In genomic region chr15:87816811-87817210, GRCh38 we compare ENCODE assay signal across 13 cellular contexts.
DNase-seq lines count a peak whose midpoint lies in the region; ATAC-seq, FAIRE-seq and TF ChIP-seq lines count a peak whose summit lies in the region.
"Had no signal": no experiment of that assay in that cellular context is flagged by ENCODE, and none has a peak within 500 bp of the region (broad histone marks: within the 10 kb centered on the region; RNA-seq: fewer than 3 reads in every experiment).

No MANE protein-coding gene starts in this region.

- no peaks in the 10 kb centered on the region for H3K36me3 ChIP-seq in ACC112 (ENCODE audit: insufficient read depth, low read length)
- H3K36me3 ChIP-seq in astrocyte (ENCODE audit: insufficient read depth, low read length): no peaks in the 10 kb centered on the region
- H3K36me3 ChIP-seq: transverse colon had no signal

- H3K4me3 ChIP-seq in ACC112 (ENCODE audit: low read depth, low read length) (peak overlapping the region; percentile 57), astrocyte (ENCODE audit: insufficient read depth, low read depth, low read length) (peak overlapping the region; percentile 4)
- H3K4me3 ChIP-seq: transverse colon had no signal

- TF ChIP-seq CTCF in astrocyte (IDR thresholded peaks at IDR 0.05; ENCODE audit: insufficient read depth, low read depth, low read length) (no peak), GM10248 (IDR thresholded peaks at IDR 0.05; ENCODE audit: control extremely low read depth, extremely low read depth, low read depth, missing control alignments) (no peak)

- peak overlapping the region; percentile 65 for H3K4me2 ChIP-seq in astrocyte (ENCODE audit: low read length)

- DNase-seq in HPDE6-E6E7 (ENCODE audit: extremely low spot score) (peak; percentile 54), astrocyte (ENCODE audit: low read depth) (peak; percentile 99), iris pigment epithelial cell (ENCODE audit: low read depth) (peak; percentile 88), GM10248 (ENCODE audit: extremely low spot score) (no peak), HT-29 (ENCODE audit: low spot score) (no peak)
- no peak for DNase-seq in central memory CD4-positive, alpha-beta T cell
- DNase-seq: activated CD4-positive, CD25-positive, alpha-beta regulatory T cell; NCI-H524; small intestine; transverse colon had no signal

- peaks cover 15% of the 10 kb centered on the region for H3K4me1 Mint-ChIP-seq in astrocyte (ENCODE audit: low read depth, unreplicated experiment)
- H3K4me1 Mint-ChIP-seq: brain had no signal

- H3K27ac Mint-ChIP-seq in astrocyte (ENCODE audit: unreplicated experiment): peak overlapping the region; percentile 34
- H3K27ac Mint-ChIP-seq: brain had no signal

- H3K9ac ChIP-seq in astrocyte (ENCODE audit: low read length): peak overlapping the region; percentile 30

- H2AFZ ChIP-seq in ACC112 (ENCODE audit: low read length, unreplicated experiment) (peak overlapping the region; percentile 71), astrocyte (ENCODE audit: low read depth, low read length) (no peak overlapping the region)

- ATAC-seq in HG02970 (IDR thresholded peaks at IDR 0.05; ENCODE audit: low FRiP score, unreplicated experiment): no peak

- no peaks in the 10 kb centered on the region for H3K9me3 ChIP-seq in astrocyte (ENCODE audit: insufficient read depth, low read depth, low read length)
- H3K9me3 ChIP-seq: transverse colon had no signal

- H3K79me2 ChIP-seq in ACC112 (ENCODE audit: control insufficient read depth, insufficient read depth, low read length, unreplicated experiment) (no peaks in the 10 kb centered on the region), astrocyte (ENCODE audit: insufficient read depth, low read length) (no peaks in the 10 kb centered on the region)

- no peaks in the 10 kb centered on the region for H3K36me3 Mint-ChIP-seq in astrocyte (ENCODE audit: low read depth, unreplicated experiment)
- H3K36me3 Mint-ChIP-seq: brain had no signal

- peak overlapping the region; percentile 87 for H3K27ac ChIP-seq in ACC112 (ENCODE audit: low read depth, low read length)
- H3K27ac ChIP-seq in astrocyte (ENCODE audit: low read depth, low read length): peak overlapping the region; percentile 79
- H3K27ac ChIP-seq: transverse colon had no signal

- POLR2A ChIA-PET in GM10248 (lab: Yijun Ruan, JAX): no interaction called here

- peaks cover 2% of the 10 kb centered on the region for H3K9me3 Mint-ChIP-seq in astrocyte (ENCODE audit: unreplicated experiment)
- H3K9me3 Mint-ChIP-seq: brain had no signal

- CTCF ChIA-PET in GM10248 (lab: Yijun Ruan, JAX): no interaction called here

- H4K20me1 ChIP-seq in astrocyte (ENCODE audit: insufficient read depth, low read length): no peaks in the 10 kb centered on the region

- peaks cover 6% of the 10 kb centered on the region for H3K27me3 Mint-ChIP-seq in astrocyte (ENCODE audit: low read depth, unreplicated experiment)
- H3K27me3 Mint-ChIP-seq: brain had no signal

- peak; percentile 99 for FAIRE-seq in astrocyte (lab: Jason Lieb, UNC)
- FAIRE-seq: small intestine had no signal

- no peak overlapping the region for H3K4me3 Mint-ChIP-seq in astrocyte (ENCODE audit: unreplicated experiment)
- H3K4me3 Mint-ChIP-seq: brain had no signal

- peaks cover 29% of the 10 kb centered on the region for H3K4me1 ChIP-seq in ACC112 (ENCODE audit: control insufficient read depth, insufficient read depth, low read length, unreplicated experiment)
- peaks cover 18% of the 10 kb centered on the region for H3K4me1 ChIP-seq in astrocyte (ENCODE audit: insufficient read depth, low read length)
- H3K4me1 ChIP-seq: transverse colon had no signal

- H3K27me3 ChIP-seq in ACC112 (ENCODE audit: insufficient read depth, low read length): no peaks in the 10 kb centered on the region
- H3K27me3 ChIP-seq in astrocyte (ENCODE audit: insufficient read depth, low read length): no peaks in the 10 kb centered on the region
- H3K27me3 ChIP-seq: transverse colon had no signal

Comparison
In these comparisons a context has a peak if more than half of its experiments do, and no peak if none do; other contexts are left out.
1. DNase-seq: peak in HPDE6-E6E7 (single experiment), astrocyte (single experiment) and iris pigment epithelial cell (single experiment); none in GM10248 (single experiment), HT-29 (single experiment) and central memory CD4-positive, alpha-beta T cell (single experiment).